In the genomic region with DNA sequence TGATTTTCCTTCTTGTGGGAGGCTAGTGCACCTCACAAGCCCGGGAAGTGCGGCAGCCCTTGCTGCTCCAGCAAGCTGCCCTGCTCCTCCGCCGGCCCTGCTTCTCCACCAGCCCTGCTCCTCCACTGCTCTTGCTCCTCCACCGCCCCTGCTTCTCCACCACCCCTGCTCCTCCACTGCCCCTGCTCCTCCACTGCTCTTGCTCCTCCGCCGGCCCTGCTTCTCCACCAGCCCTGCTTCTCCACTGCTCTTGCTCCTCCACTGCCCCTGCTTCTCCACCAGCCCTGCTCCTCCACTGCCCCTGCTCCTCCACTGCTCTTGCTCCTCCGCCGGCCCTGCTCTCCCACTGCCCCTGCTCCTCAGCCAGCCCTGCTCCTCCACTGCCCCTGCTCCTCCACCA, we compare ENCODE assay signal across 20 cellular contexts.
DNase-seq lines count a peak whose midpoint lies in the region; ATAC-seq and TF ChIP-seq lines count a peak whose summit lies in the region.
"Had no signal": no experiment of that assay in that cellular context is flagged by ENCODE, and none has a peak within 500 bp of the region (broad histone marks: within the 10 kb centered on the region; RNA-seq: fewer than 3 reads in every experiment).

No MANE protein-coding gene starts in this region.

- DNase-seq in activated effector memory CD4-positive, alpha-beta T cell treated with anti-CD3 and anti-CD28 coated beads, Interleukin-2, amount 50 U/mL, for 16 hours: peak; percentile 60
- no peak for DNase-seq in activated effector memory CD4-positive, alpha-beta T cell treated with Interleukin-2 at 50 U/mL for 16 hours
- peak; percentile 2 for DNase-seq in activated T-cell treated with anti-CD3 and anti-CD28 coated beads, Interleukin-2, amount 50 U/mL, for 4 hours
- DNase-seq in memory B cell (ENCODE audit: low spot score in 2 of 2): no peak
- DNase-seq in type B pancreatic cell (ENCODE audit: extremely low spot score, unreplicated experiment): peak; percentile 62
- DNase-seq in esophagus squamous epithelium (lab: John Stamatoyannopoulos, UW): no peak
- DNase-seq: activated CD4-positive, alpha-beta T cell treated with anti-CD3 and anti-CD28 coated beads for 48 hours; activated naive CD8-positive, alpha-beta T cell treated with anti-CD3 and anti-CD28 coated beads, Interleukin-2, amount 50 U/mL, for 24 hours; GDM1; Karpas-422; NCI-H524 treated with DMSO at 0.1 percent for 48 hours; stimulated activated CD4-positive, alpha-beta T cell treated with anti-CD3 and anti-CD28 coated beads, Interleukin-4, amount 100 ng/mL, for 24 hours; T-helper 9 cell had no signal

- H3K27ac ChIP-seq in gastroesophageal sphincter: no peak overlapping the region
- no peak overlapping the region for H3K27ac ChIP-seq in esophagus squamous epithelium
- H3K27ac ChIP-seq: BLaER1 treated with 17β-estradiol and CSF1 and Interleukin-3, amounts not matched to agents 10 nM and 100 nM; breast epithelium; esophagus muscularis mucosa; skin epidermis had no signal

- no peaks in the 10 kb centered on the region for H3K36me3 ChIP-seq in gastroesophageal sphincter
- H3K36me3 ChIP-seq in esophagus squamous epithelium: no peaks in the 10 kb centered on the region
- H3K36me3 ChIP-seq: breast epithelium, esophagus muscularis mucosa had no signal

- H3K9me3 Mint-ChIP-seq in activated T-cell treated with anti-CD3 and anti-CD28 coated beads, Interleukin-2, amount 50 U/mL, for 4 hours: no peaks in the 10 kb centered on the region
- H3K9me3 Mint-ChIP-seq in memory B cell (peaks cover 7% of the 10 kb centered on the region), type B pancreatic cell (no peaks in the 10 kb centered on the region)
- H3K9me3 Mint-ChIP-seq: activated naive CD8-positive, alpha-beta T cell treated with anti-CD3 and anti-CD28 coated beads, Interleukin-2, amount 50 U/mL, for 24 hours had no signal

- H3K9me3 ChIP-seq in gastroesophageal sphincter: no peaks in the 10 kb centered on the region
- H3K9me3 ChIP-seq in esophagus squamous epithelium: no peaks in the 10 kb centered on the region
- H3K9me3 ChIP-seq: breast epithelium, esophagus muscularis mucosa had no signal

- H3K27me3 ChIP-seq in gastroesophageal sphincter (no peaks in the 10 kb centered on the region), esophagus squamous epithelium (peaks cover 0 to 5% (median 0%) of the 10 kb centered on the region in 4 donors)
- H3K27me3 ChIP-seq: BLaER1 treated with 17β-estradiol and CSF1 and Interleukin-3, amounts not matched to agents 10 nM and 100 nM; breast epithelium; esophagus muscularis mucosa had no signal

- no peak for TF ChIP-seq EP300 in gastroesophageal sphincter (IDR thresholded peaks at IDR 0.05)

- peak overlapping the region; percentile 14 for H3K27ac Mint-ChIP-seq in memory B cell
- H3K27ac Mint-ChIP-seq in type B pancreatic cell: no peak overlapping the region
- H3K27ac Mint-ChIP-seq: activated naive CD8-positive, alpha-beta T cell treated with anti-CD3 and anti-CD28 coated beads, Interleukin-2, amount 50 U/mL, for 24 hours had no signal

- peaks cover 24% of the 10 kb centered on the region for H3K4me1 Mint-ChIP-seq in activated T-cell treated with anti-CD3 and anti-CD28 coated beads, Interleukin-2, amount 50 U/mL, for 4 hours (ENCODE audit: low read depth)
- H3K4me1 Mint-ChIP-seq in memory B cell (peaks cover 11% of the 10 kb centered on the region), type B pancreatic cell (ENCODE audit: unreplicated experiment) (peaks cover 3% of the 10 kb centered on the region)

- ATAC-seq in activated T-cell treated with anti-CD3 and anti-CD28 coated beads, Interleukin-2, amount 50 U/mL, for 4 hours: no peak
- no peak for ATAC-seq in memory B cell (ENCODE audit: low read depth)
- ATAC-seq in GM18505 (IDR thresholded peaks at IDR 0.05; ENCODE audit: unreplicated experiment): no peak
- no peak for ATAC-seq in gastroesophageal sphincter
- ATAC-seq: A549; activated naive CD8-positive, alpha-beta T cell treated with anti-CD3 and anti-CD28 coated beads, Interleukin-2, amount 50 U/mL, for 24 hours had no signal

- intact Hi-C loops in esophagus squamous epithelium (cut with DNase I): no loop called here

- TF ChIP-seq POLR2A in GM18505 (IDR thresholded peaks at IDR 0.05; ENCODE audit: borderline replicate concordance, extremely low read depth, insufficient read depth, insufficient read length) (no peak), gastroesophageal sphincter (IDR thresholded peaks at IDR 0.05) (no peak), esophagus squamous epithelium (IDR thresholded peaks at IDR 0.05) (no peak)

- H3K4me1 ChIP-seq in gastroesophageal sphincter (peaks cover 0 to 2% (median 0%) of the 10 kb centered on the region in 3 donors), esophagus squamous epithelium (peaks cover 0 to 6% (median 0%) of the 10 kb centered on the region in 3 donors)
- H3K4me1 ChIP-seq: breast epithelium had no signal

- peaks cover 2% of the 10 kb centered on the region for H3K27me3 Mint-ChIP-seq in activated T-cell treated with anti-CD3 and anti-CD28 coated beads, Interleukin-2, amount 50 U/mL, for 4 hours (ENCODE audit: low read depth)
- peaks cover 14% of the 10 kb centered on the region for H3K27me3 Mint-ChIP-seq in memory B cell
- H3K27me3 Mint-ChIP-seq in type B pancreatic cell: peaks cover 2% of the 10 kb centered on the region

- no peak for TF ChIP-seq CTCF in type B pancreatic cell (conservative IDR thresholded peaks at IDR 0.05)
- TF ChIP-seq CTCF in gastroesophageal sphincter (IDR thresholded peaks at IDR 0.05): no peak
- TF ChIP-seq CTCF in esophagus squamous epithelium (IDR thresholded peaks at IDR 0.05): no peak

- H3K36me3 Mint-ChIP-seq in activated T-cell treated with anti-CD3 and anti-CD28 coated beads, Interleukin-2, amount 50 U/mL, for 4 hours (ENCODE audit: insufficient read depth): no peaks in the 10 kb centered on the region
- H3K36me3 Mint-ChIP-seq in memory B cell (peaks cover 5% of the 10 kb centered on the region), type B pancreatic cell (no peaks in the 10 kb centered on the region)

- H3K4me3 ChIP-seq in gastroesophageal sphincter: no peak overlapping the region
- H3K4me3 ChIP-seq in esophagus squamous epithelium: no peak overlapping the region
- H3K4me3 ChIP-seq: A549; BLaER1 treated with 17β-estradiol and CSF1 and Interleukin-3, amounts not matched to agents 10 nM and 100 nM; breast epithelium; esophagus muscularis mucosa; skin epidermis had no signal

- 88 to 90% methylated on average over 7 of the region's 9 CpGs for WGBS in gastroesophageal sphincter (ENCODE audit: low coverage in 1 of 2), 2 donors
- 88 to 94% methylated on average over 9 of the region's 9 CpGs for WGBS in esophagus squamous epithelium, 2 donors

- H3K4me3 Mint-ChIP-seq in activated T-cell treated with anti-CD3 and anti-CD28 coated beads, Interleukin-2, amount 50 U/mL, for 4 hours: no peak overlapping the region
- H3K4me3 Mint-ChIP-seq in memory B cell (no peak overlapping the region), type B pancreatic cell (no peak overlapping the region)
- H3K4me3 Mint-ChIP-seq: activated naive CD8-positive, alpha-beta T cell treated with anti-CD3 and anti-CD28 coated beads, Interleukin-2, amount 50 U/mL, for 24 hours had no signal

Comparison
In these comparisons a context has a peak if more than half of its experiments do, and no peak if none do; other contexts are left out.
1. DNase-seq: peak in activated effector memory CD4-positive, alpha-beta T cell treated with anti-CD3 and anti-CD28 coated beads, Interleukin-2, amount 50 U/mL, for 16 hours (single experiment), activated T-cell treated with anti-CD3 and anti-CD28 coated beads, Interleukin-2, amount 50 U/mL, for 4 hours (single experiment) and type B pancreatic cell (single experiment); none in activated effector memory CD4-positive, alpha-beta T cell treated with Interleukin-2 at 50 U/mL for 16 hours (single experiment), memory B cell (0 of 2) and esophagus squamous epithelium (single experiment).